Comparison of ENCODE assay signal across 8 cellular contexts in genomic region chr1:115837762-115838421, GRCh38. TPM values are rescaled to one million over a fixed set of nuclear protein-coding genes. Genes with fewer than 3 reads are reported as not detected.
DNase-seq lines count a peak whose midpoint lies in the region; ATAC-seq and TF ChIP-seq lines count a peak whose summit lies in the region.

No MANE protein-coding gene starts in this region.

- POLR2A ChIA-PET in GM10248 (lab: Yijun Ruan, JAX) = no interaction called here

- intact Hi-C loops in heart left ventricle (cut with DNase I) (no loop called here), Right ventricle myocardium superior (cut with DNase I) (no loop called here)

- no peak overlapping the region for H3K27ac ChIP-seq in heart left ventricle

- peaks cover 88% of the 10 kb centered on the region for H3K27me3 Mint-ChIP-seq in type B pancreatic cell

- no peaks in the 10 kb centered on the region for H3K9me3 Mint-ChIP-seq in type B pancreatic cell

- peak overlapping the region; percentile 72 for H3K4me3 Mint-ChIP-seq in type B pancreatic cell

- H3K4me1 Mint-ChIP-seq in type B pancreatic cell (ENCODE audit: unreplicated experiment) = no peaks in the 10 kb centered on the region

- no peak overlapping the region for H3K27ac Mint-ChIP-seq in type B pancreatic cell

- peak overlapping the region in 10 of 12 donors; percentile 17 to 47 (median 30) for H3K4me3 ChIP-seq in heart left ventricle

- TF ChIP-seq CTCF in heart left ventricle (IDR thresholded peaks at IDR 0.05) (no peak), type B pancreatic cell (conservative IDR thresholded peaks at IDR 0.05) (no peak), GM10248 (IDR thresholded peaks at IDR 0.05; ENCODE audit: control extremely low read depth, extremely low read depth, low read depth, missing control alignments) (no peak)

- no peaks in the 10 kb centered on the region for H3K9me3 ChIP-seq in heart left ventricle

- no peak for TF ChIP-seq POLR2A in heart left ventricle (IDR thresholded peaks at IDR 0.05)

- peak in 1 of 4 donors; percentile 14 for ATAC-seq in heart left ventricle
- ATAC-seq in Right ventricle myocardium superior (ENCODE audit: poor library complexity) = no peak
- no peak for ATAC-seq in GM19463 (IDR thresholded peaks at IDR 0.05; ENCODE audit: unreplicated experiment)

- no peaks in the 10 kb centered on the region for H3K36me3 ChIP-seq in heart left ventricle

- 2 to 4% (median 3%) methylated on average over 54 to 78 of the region's 78 CpGs for WGBS in heart left ventricle, 4 donors

- CTCF ChIA-PET in GM10248 (lab: Yijun Ruan, JAX) = no interaction called here

- H3K36me3 Mint-ChIP-seq in type B pancreatic cell = no peaks in the 10 kb centered on the region

- peaks cover 35 to 91% (median 67%) of the 10 kb centered on the region in 9 donors for H3K27me3 ChIP-seq in heart left ventricle

- peaks cover 0 to 24% (median 17%) of the 10 kb centered on the region in 12 donors for H3K4me1 ChIP-seq in heart left ventricle

- DNase-seq in heart left ventricle (no peak), Right ventricle myocardium superior (no peak), cerebellar cortex (ENCODE audit: low spot score) (peak; percentile 40), medulla oblongata (ENCODE audit: extremely low spot score) (peak; percentile 17), type B pancreatic cell (ENCODE audit: extremely low spot score, unreplicated experiment) (no peak), cortex of kidney (lab: John Stamatoyannopoulos, UW) (no peak), GM10248 (ENCODE audit: extremely low spot score) (no peak)

RNA-seq across cellular contexts. Expression of gene NHLH2, which starts 3.0 kb away (rescaled TPM):
- total RNA-seq in heart left ventricle (not detected), Right ventricle myocardium superior (not detected), type B pancreatic cell (ENCODE audit: low replicate concordance) (0.26 and 1.1 TPM in 2 replicates)
- polyA plus RNA-seq in heart left ventricle = not detected

Comparison
In these comparisons a context has a peak if more than half of its experiments do, and no peak if none do; other contexts are left out.
1. DNase-seq: peak in cerebellar cortex (single experiment) and medulla oblongata (single experiment); none in heart left ventricle (0 of 5), Right ventricle myocardium superior (single experiment), type B pancreatic cell (single experiment), cortex of kidney (single experiment) and GM10248 (single experiment).